In the genomic region with DNA sequence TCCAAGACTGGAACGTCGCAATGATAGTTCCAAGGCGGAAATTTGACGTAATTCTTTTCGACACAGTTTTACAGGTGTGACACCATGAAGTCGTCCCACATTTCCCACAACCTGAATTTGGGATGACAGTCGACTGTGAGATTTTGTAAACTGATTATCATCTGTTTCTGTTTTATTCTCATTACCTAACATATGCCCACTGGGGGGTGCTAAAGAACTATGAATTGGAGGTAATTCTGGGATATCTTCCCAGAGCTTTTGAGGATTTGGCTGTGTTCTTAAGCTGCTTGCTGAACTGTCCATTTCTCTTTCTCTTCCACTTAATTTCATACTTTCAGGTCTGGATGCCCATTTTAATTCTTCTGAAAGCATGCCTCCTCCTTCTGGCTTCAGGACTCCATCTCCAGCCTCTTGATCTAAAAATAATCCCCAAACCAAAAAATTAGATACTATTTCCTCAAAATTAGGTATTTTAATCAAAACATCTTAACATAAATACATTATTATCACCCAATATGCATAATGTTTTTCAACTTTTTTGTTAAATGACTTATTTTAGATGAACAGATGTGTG, we compare ENCODE assay signal across 1 cellular context.
A peak's percentile ranks its signal among the peaks of the same experiment; 100 is the strongest.
TF ChIP-seq lines count a peak whose summit lies in the region.

No MANE protein-coding gene starts in this region.

TF ChIP-seq in HEK293, 187 proteins besides CTCF, POLR2A, EP300 and RAD21 (continued from another document):
- peak; percentile 8; the same call in 1 of the 2 replicates for TF ChIP-seq ZNF654 (tag by site-specific recombination; IDR thresholded peaks at IDR 0.05; ENCODE audit: low read depth)
